In the genomic region with DNA sequence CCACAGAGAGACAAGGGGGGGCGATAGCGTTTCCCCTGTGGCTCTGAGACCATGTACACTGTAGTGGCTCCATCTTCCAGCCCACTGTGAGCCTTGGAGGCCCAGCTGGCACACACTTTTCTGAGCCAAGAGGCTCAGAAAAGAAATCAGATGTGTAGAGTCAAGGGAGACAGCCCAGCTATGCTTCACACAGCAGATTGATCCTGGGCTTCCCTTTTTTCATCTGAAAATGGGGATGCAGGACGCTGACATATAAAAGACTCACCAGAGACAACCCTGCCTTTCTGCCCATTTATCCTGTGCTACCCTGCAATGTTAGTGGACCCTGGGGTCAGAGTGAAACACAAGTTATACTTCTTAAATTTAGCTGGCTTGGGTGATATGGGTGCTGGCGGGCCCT, we compare ENCODE assay signal across 2 cellular contexts.
TF ChIP-seq lines count a peak whose summit lies in the region.

No MANE protein-coding gene starts in this region.

TF ChIP-seq in IMR-90, 13 proteins besides CTCF, POLR2A, EP300 and RAD21:
- TF ChIP-seq MXI1 (IDR thresholded peaks at IDR 0.05; ENCODE audit: borderline replicate concordance, low read depth, low read length), result no peak
- TF ChIP-seq RFX5 (IDR thresholded peaks at IDR 0.05; ENCODE audit: low read depth, low read length), result no peak
- TF ChIP-seq, protein P1, sequence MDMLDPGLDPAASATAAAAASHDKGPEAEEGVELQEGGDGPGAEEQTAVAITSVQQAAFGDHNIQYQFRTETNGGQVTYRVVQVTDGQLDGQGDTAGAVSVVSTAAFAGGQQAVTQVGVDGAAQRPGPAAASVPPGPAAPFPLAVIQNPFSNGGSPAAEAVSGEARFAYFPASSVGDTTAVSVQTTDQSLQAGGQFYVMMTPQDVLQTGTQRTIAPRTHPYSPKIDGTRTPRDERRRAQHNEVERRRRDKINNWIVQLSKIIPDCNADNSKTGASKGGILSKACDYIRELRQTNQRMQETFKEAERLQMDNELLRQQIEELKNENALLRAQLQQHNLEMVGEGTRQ (IDR thresholded peaks at IDR 0.05; ENCODE audit: low read depth, low read length), result no peak
- TF ChIP-seq CHD1 (IDR thresholded peaks at IDR 0.05; ENCODE audit: low read depth, low read length), result no peak
- TF ChIP-seq NFE2L2 (IDR thresholded peaks at IDR 0.05; ENCODE audit: low read depth, low read length), result no peak
- TF ChIP-seq SMC3 (IDR thresholded peaks at IDR 0.05; ENCODE audit: low read depth, low read length), result no peak
- TF ChIP-seq FOS (IDR thresholded peaks at IDR 0.05; ENCODE audit: low read depth, low read length), result no peak
- no peak for TF ChIP-seq CEBPB (IDR thresholded peaks at IDR 0.05; ENCODE audit: low read depth, low read length)
- TF ChIP-seq MAZ (IDR thresholded peaks at IDR 0.05; ENCODE audit: borderline replicate concordance, low read depth, low read length), result no peak
- TF ChIP-seq BHLHE40 (IDR thresholded peaks at IDR 0.05; ENCODE audit: low read depth, low read length), result no peak
- TF ChIP-seq MAFK (IDR thresholded peaks at IDR 0.05; ENCODE audit: low read depth, low read length), result no peak
- TF ChIP-seq, protein P2, sequence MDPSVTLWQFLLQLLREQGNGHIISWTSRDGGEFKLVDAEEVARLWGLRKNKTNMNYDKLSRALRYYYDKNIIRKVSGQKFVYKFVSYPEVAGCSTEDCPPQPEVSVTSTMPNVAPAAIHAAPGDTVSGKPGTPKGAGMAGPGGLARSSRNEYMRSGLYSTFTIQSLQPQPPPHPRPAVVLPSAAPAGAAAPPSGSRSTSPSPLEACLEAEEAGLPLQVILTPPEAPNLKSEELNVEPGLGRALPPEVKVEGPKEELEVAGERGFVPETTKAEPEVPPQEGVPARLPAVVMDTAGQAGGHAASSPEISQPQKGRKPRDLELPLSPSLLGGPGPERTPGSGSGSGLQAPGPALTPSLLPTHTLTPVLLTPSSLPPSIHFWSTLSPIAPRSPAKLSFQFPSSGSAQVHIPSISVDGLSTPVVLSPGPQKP (IDR thresholded peaks at IDR 0.05; ENCODE audit: borderline replicate concordance, low read depth, low read length), result no peak
- TF ChIP-seq RCOR1 (IDR thresholded peaks at IDR 0.05; ENCODE audit: insufficient replicate concordance, low read length), result no peak

TF ChIP-seq in K562, 482 proteins besides CTCF, POLR2A, EP300 and RAD21:
- TF ChIP-seq, protein P3, sequence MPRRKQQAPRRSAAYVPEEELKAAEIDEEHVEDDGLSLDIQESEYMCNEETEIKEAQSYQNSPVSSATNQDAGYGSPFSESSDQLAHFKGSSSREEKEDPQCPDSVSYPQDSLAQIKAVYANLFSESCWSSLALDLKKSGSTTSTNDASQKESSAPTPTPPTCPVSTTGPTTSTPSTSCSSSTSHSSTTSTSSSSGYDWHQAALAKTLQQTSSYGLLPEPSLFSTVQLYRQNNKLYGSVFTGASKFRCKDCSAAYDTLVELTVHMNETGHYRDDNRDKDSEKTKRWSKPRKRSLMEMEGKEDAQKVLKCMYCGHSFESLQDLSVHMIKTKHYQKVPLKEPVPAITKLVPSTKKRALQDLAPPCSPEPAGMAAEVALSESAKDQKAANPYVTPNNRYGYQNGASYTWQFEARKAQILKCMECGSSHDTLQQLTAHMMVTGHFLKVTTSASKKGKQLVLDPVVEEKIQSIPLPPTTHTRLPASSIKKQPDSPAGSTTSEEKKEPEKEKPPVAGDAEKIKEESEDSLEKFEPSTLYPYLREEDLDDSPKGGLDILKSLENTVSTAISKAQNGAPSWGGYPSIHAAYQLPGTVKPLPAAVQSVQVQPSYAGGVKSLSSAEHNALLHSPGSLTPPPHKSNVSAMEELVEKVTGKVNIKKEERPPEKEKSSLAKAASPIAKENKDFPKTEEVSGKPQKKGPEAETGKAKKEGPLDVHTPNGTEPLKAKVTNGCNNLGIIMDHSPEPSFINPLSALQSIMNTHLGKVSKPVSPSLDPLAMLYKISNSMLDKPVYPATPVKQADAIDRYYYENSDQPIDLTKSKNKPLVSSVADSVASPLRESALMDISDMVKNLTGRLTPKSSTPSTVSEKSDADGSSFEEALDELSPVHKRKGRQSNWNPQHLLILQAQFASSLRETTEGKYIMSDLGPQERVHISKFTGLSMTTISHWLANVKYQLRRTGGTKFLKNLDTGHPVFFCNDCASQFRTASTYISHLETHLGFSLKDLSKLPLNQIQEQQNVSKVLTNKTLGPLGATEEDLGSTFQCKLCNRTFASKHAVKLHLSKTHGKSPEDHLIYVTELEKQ (CRISPR knock-in tag; IDR thresholded peaks at IDR 0.05), result peak; percentile 18; the same call in 1 of the 2 replicates
- peak; percentile 57; the same call in 1 of the 2 replicates for TF ChIP-seq SPI1 (IDR thresholded peaks at IDR 0.05; ENCODE audit: borderline replicate concordance, low read depth, low read length)
- TF ChIP-seq CHD2 (IDR thresholded peaks at IDR 0.05; ENCODE audit: low read depth, low read length), result 0 out of 2 replicates have a peak, but pooled peaks have one; percentile 29
- TF ChIP-seq CREB1 (IDR thresholded peaks at IDR 0.05), result no peak
- peak; percentile 5; the same call in 1 of the 2 replicates for TF ChIP-seq CREB1 (CRISPR knock-in tag; IDR thresholded peaks at IDR 0.05)
- TF ChIP-seq, protein P4, sequence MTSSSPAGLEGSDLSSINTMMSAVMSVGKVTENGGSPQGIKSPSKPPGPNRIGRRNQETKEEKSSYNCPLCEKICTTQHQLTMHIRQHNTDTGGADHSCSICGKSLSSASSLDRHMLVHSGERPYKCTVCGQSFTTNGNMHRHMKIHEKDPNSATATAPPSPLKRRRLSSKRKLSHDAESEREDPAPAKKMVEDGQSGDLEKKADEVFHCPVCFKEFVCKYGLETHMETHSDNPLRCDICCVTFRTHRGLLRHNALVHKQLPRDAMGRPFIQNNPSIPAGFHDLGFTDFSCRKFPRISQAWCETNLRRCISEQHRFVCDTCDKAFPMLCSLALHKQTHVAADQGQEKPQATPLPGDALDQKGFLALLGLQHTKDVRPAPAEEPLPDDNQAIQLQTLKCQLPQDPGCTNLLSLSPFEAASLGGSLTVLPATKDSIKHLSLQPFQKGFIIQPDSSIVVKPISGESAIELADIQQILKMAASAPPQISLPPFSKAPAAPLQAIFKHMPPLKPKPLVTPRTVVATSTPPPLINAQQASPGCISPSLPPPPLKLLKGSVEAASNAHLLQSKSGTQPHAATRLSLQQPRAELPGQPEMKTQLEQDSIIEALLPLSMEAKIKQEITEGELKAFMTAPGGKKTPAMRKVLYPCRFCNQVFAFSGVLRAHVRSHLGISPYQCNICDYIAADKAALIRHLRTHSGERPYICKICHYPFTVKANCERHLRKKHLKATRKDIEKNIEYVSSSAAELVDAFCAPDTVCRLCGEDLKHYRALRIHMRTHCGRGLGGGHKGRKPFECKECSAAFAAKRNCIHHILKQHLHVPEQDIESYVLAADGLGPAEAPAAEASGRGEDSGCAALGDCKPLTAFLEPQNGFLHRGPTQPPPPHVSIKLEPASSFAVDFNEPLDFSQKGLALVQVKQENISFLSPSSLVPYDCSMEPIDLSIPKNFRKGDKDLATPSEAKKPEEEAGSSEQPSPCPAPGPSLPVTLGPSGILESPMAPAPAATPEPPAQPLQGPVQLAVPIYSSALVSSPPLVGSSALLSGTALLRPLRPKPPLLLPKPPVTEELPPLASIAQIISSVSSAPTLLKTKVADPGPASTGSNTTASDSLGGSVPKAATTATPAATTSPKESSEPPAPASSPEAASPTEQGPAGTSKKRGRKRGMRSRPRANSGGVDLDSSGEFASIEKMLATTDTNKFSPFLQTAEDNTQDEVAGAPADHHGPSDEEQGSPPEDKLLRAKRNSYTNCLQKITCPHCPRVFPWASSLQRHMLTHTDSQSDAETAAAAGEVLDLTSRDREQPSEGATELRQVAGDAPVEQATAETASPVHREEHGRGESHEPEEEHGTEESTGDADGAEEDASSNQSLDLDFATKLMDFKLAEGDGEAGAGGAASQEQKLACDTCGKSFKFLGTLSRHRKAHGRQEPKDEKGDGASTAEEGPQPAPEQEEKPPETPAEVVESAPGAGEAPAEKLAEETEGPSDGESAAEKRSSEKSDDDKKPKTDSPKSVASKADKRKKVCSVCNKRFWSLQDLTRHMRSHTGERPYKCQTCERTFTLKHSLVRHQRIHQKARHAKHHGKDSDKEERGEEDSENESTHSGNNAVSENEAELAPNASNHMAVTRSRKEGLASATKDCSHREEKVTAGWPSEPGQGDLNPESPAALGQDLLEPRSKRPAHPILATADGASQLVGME (CRISPR knock-in tag; IDR thresholded peaks at IDR 0.05), result no peak
- TF ChIP-seq, protein P2 (CRISPR knock-in tag; IDR thresholded peaks at IDR 0.05), result no peak
TF ChIP-seq in K562: peak in this region for 4.
